8 cellular contexts compared by ENCODE assay signal in genomic region chr5:44536650-44537260, GRCh38.
DNase-seq lines count a peak whose midpoint lies in the region; ATAC-seq and TF ChIP-seq lines count a peak whose summit lies in the region.

No MANE protein-coding gene starts in this region.

- peak; percentile 72 for ATAC-seq in HG02759 (IDR thresholded peaks at IDR 0.05; ENCODE audit: unreplicated experiment)

- H3K4me3 ChIP-seq in fibroblast of pulmonary artery (replicated peaks; ENCODE audit: low read depth, low read length) (no peak overlapping the region), retinal pigment epithelial cell (ENCODE audit: low read length) (no peak overlapping the region)

- DNase-seq in NCI-H526 (lab: John Stamatoyannopoulos, UW) (peak; percentile 25 to 74), NCI-H526 treated with DMSO at 0.1 percent for 48 hours (lab: John Stamatoyannopoulos, UW) (no peak), RKO (ENCODE audit: low spot score) (peak; percentile 56), fibroblast of pulmonary artery (ENCODE audit: low read depth) (peak; percentile 24), retinal pigment epithelial cell (ENCODE audit: low read depth) (no peak), T-helper 9 cell (no peak)
- no peak for DNase-seq in activated CD4-positive, CD25-positive, alpha-beta regulatory T cell treated with anti-CD3 and anti-CD28 coated beads, Interleukin-2, amount 50 U/mL, for 72 hours

- TF ChIP-seq CTCF in fibroblast of pulmonary artery (IDR thresholded peaks at IDR 0.05; ENCODE audit: low read length, missing control alignments) (peak; percentile 52), retinal pigment epithelial cell (conservative IDR thresholded peaks at IDR 0.05; ENCODE audit: low read depth, low read length) (peak; percentile 54)

Comparison
In these comparisons a context has a peak if more than half of its experiments do, and no peak if none do; other contexts are left out.
1. DNase-seq: peak in NCI-H526 (2 of 2), RKO (single experiment) and fibroblast of pulmonary artery (single experiment); none in NCI-H526 treated with DMSO at 0.1 percent for 48 hours (single experiment), retinal pigment epithelial cell (single experiment), activated CD4-positive, CD25-positive, alpha-beta regulatory T cell treated with anti-CD3 and anti-CD28 coated beads, Interleukin-2, amount 50 U/mL, for 72 hours (single experiment) and T-helper 9 cell (single experiment).